Comparison of ENCODE assay signal across 16 cellular contexts in the genomic region with DNA sequence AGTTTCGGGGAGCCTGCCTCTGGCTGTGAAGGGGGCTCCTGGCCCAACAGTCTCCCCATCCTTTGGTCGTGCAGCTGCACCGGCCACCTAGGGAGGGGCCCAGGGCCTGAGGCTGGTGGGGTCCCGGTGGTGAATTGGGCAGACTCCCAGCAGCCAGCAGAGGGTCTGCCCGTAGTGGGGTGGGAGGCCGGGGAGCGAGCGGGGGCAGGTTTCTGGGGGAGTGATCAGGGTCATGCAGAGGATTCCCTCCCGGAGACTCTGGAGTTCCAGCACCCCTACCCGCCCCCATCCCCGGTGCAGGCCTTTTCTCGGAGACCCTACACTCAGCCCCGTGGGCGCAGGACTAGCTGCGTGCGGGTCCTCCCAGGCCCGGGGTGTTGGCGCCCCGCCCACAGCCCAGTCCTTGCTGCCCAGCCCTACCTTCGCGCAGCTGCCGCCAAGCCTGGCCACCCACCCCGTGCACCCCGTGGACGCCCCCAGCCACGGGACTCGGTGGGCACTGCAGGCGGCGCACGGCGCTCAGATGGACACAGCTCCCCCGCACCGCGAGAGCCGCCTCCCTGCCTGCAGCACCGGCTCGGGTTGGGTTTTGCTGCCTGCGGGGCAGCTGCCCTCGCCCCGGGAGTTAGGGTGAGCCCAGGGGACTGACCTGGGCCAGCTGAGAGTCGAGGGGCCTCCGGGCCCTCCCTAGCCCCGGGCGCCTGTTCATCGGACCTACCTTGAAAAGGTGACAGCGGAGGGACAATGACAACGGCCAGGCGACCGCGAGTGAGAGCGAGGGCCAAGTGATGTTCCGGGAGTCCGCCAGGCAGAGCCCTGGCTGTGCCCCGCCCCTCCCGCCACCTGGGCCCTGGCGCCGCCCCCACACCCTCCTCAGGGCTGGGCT. TPM values are rescaled to one million over a fixed set of nuclear protein-coding genes. Genes with fewer than 3 reads are reported as not detected.
DNase-seq lines count a peak whose midpoint lies in the region; FAIRE-seq and TF ChIP-seq lines count a peak whose summit lies in the region.
"Had no signal": no experiment of that assay in that cellular context is flagged by ENCODE, and none has a peak within 500 bp of the region (broad histone marks: within the 10 kb centered on the region; RNA-seq: fewer than 3 reads in every experiment).

A gene with protein sequence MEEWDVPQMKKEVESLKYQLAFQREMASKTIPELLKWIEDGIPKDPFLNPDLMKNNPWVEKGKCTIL (minus strand): TSS at position 787 of the 886 bp plus-strand sequence. CDS start 1,657 bp downstream, outside the sequence.

- no peaks in the 10 kb centered on the region for H3K9me3 ChIP-seq in BLaER1
- H3K9me3 ChIP-seq: uterus had no signal

- H3K36me3 ChIP-seq in BLaER1 = peaks cover 16% of the 10 kb centered on the region
- peaks cover 5% of the 10 kb centered on the region for H3K36me3 ChIP-seq in H7 (replicated peaks; ENCODE audit: control insufficient read depth, insufficient read depth, low read length)
- H3K36me3 ChIP-seq: uterus had no signal

- H3K27ac ChIP-seq in BLaER1 (no peak within 1 kb of the TSS), VCaP (peak within 1 kb of the TSS; percentile 35; the same call in 1 of the 2 replicates)
- H3K27ac ChIP-seq: foreskin keratinocyte, uterus had no signal

- DNase-seq in H7 (peak; percentile 98), islet precursor cell (peak; percentile 74), HTR-8/SVneo (ENCODE audit: insufficient read length, low spot score) (no peak), T-helper 2 cell (no peak), NCI-H524 (lab: John Stamatoyannopoulos, UW) (no peak)
- no peak for DNase-seq in activated CD4-positive, CD25-positive, alpha-beta regulatory T cell (lab: John Stamatoyannopoulos, UW)
- DNase-seq: EL; foreskin keratinocyte; NCI-H187 treated with DMSO at 0.1 percent for 48 hours; stimulated activated CD4-positive, alpha-beta T cell treated with anti-CD3 and anti-CD28 coated beads, Interleukin-1b, Interleukin-23, amount 100 ng/mL, for 48 hours; SW 1271; uterus had no signal

- peaks cover 62% of the 10 kb centered on the region for H4K20me1 ChIP-seq in BLaER1

- no peak for TF ChIP-seq CTCF in VCaP (conservative IDR thresholded peaks at IDR 0.05)

- H3K4me2 ChIP-seq in BLaER1 = peak within 1 kb of the TSS; percentile 73

- no peak for FAIRE-seq in HTR-8/SVneo (lab: Jason Lieb, UNC)

- H3K27me3 ChIP-seq in BLaER1 (peaks cover 72% of the 10 kb centered on the region), H7 (ENCODE audit: control insufficient read depth, insufficient read depth, low read length) (peaks cover 12% of the 10 kb centered on the region)

- no peak within 1 kb of the TSS for H3K9ac ChIP-seq in BLaER1

- peak within 1 kb of the TSS; percentile 11; the same call in 1 of the 2 replicates for H3K4me3 ChIP-seq in BLaER1
- peak within 1 kb of the TSS; percentile 30 for H3K4me3 ChIP-seq in H7 (ENCODE audit: insufficient read depth, low read depth, low read length)
- H3K4me3 ChIP-seq: uterus had no signal

- H3K4me1 ChIP-seq in BLaER1 = peaks cover 23% of the 10 kb centered on the region
- H3K4me1 ChIP-seq: foreskin keratinocyte, uterus had no signal

RNA-seq across cellular contexts. Expression of the gene that starts here (rescaled TPM):
- not detected in 2 replicates for total RNA-seq in H7 (2014; rRNA removed; shearing (Covaris generic))
- total RNA-seq: foreskin keratinocyte, kidney epithelial cell, myocyte, uterus had no signal

Comparison
In these comparisons a context has a peak if more than half of its experiments do, and no peak if none do; other contexts are left out.
1. Peak in DNase-seq and H3K4me3 ChIP-seq in H7; RNA of the gene not detected or under 1 TPM.